15 cellular contexts compared by ENCODE assay signal in the genomic region with DNA sequence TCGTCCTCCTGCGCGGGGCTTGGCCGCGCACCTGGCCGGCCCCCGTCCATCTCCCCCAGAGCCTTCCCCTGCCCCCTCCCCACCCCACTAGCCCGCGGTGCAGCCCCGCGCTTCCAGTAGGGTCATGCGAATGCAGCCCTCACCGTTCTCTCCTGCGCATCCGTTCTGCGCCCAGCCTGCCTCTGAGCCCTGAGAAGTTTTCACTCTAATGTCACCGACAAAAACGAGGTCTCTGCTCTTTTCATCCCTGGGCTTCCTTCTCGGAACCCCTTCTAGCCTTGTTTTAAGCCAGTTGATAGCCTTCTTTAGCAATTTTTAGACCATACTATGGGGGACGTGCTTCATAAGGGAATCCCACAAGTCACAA.
DNase-seq lines count a peak whose midpoint lies in the region; ATAC-seq, FAIRE-seq and TF ChIP-seq lines count a peak whose summit lies in the region.
"Had no signal": no experiment of that assay in that cellular context is flagged by ENCODE, and none has a peak within 500 bp of the region (broad histone marks: within the 10 kb centered on the region; RNA-seq: fewer than 3 reads in every experiment).

No MANE protein-coding gene starts in this region.

- no peak overlapping the region for H3K27ac ChIP-seq in CD4-positive, alpha-beta memory T cell (ENCODE audit: low read depth, low read length)
- no peak overlapping the region for H3K27ac ChIP-seq in naive thymus-derived CD4-positive, alpha-beta T cell (ENCODE audit: low read depth, low read length)
- no peak overlapping the region for H3K27ac ChIP-seq in kidney (ENCODE audit: low read depth in 2 of 2, low read length in 2 of 2)
- H3K27ac ChIP-seq: C4-2B had no signal

- peaks cover 4% of the 10 kb centered on the region for H3K27me3 ChIP-seq in CD4-positive, alpha-beta memory T cell (ENCODE audit: insufficient read depth, low read length)
- peaks cover 0 to 7% of the 10 kb centered on the region in 2 donors for H3K27me3 ChIP-seq in naive thymus-derived CD4-positive, alpha-beta T cell (ENCODE audit: control insufficient read depth in 2 of 2, insufficient read depth in 2 of 2, low read length in 2 of 2)

- H3K4me1 Mint-ChIP-seq in CD4-positive, alpha-beta memory T cell: peaks cover 2 to 7% (median 6%) of the 10 kb centered on the region in 4 donors
- H3K4me1 Mint-ChIP-seq in chondrocyte (ENCODE audit: low read depth): peaks cover 12% of the 10 kb centered on the region
- H3K4me1 Mint-ChIP-seq in naive thymus-derived CD4-positive, alpha-beta T cell: peaks cover 0 to 8% (median 7%) of the 10 kb centered on the region in 7 donors
- peaks cover 4 to 7% of the 10 kb centered on the region in 2 donors for H3K4me1 Mint-ChIP-seq in stimulated activated naive B cell treated with anti-CD40 and anti-IgM and Interleukin-4, amounts not matched to agents 10 μg/mL and 1 μg/mL and 100 μg/mL, for 72 hours

- peak overlapping the region in 6 of 8 donors; percentile 22 to 74 (median 57) for H3K4me3 Mint-ChIP-seq in CD4-positive, alpha-beta memory T cell
- peak overlapping the region; percentile 62 for H3K4me3 Mint-ChIP-seq in chondrocyte (ENCODE audit: unreplicated experiment)
- peak overlapping the region in 8 of 10 donors; percentile 47 to 73 (median 56) for H3K4me3 Mint-ChIP-seq in naive thymus-derived CD4-positive, alpha-beta T cell
- H3K4me3 Mint-ChIP-seq in stimulated activated naive B cell treated with anti-CD40 and anti-IgM and Interleukin-4, amounts not matched to agents 10 μg/mL and 1 μg/mL and 100 μg/mL, for 72 hours: peak overlapping the region in 1 of 2 donors; percentile 32
- H3K4me3 Mint-ChIP-seq: stimulated activated naive CD8-positive, alpha-beta T cell treated with anti-CD3 and anti-CD28 coated beads, Interleukin-15, Interleukin-2, amounts not matched to agents 100 ng/mL and 50 ng/mL, for 24 hours had no signal

- H3K36me3 ChIP-seq in CD4-positive, alpha-beta memory T cell (ENCODE audit: insufficient read depth, low read length): no peaks in the 10 kb centered on the region
- H3K36me3 ChIP-seq in naive thymus-derived CD4-positive, alpha-beta T cell (ENCODE audit: control insufficient read depth in 2 of 3, insufficient read depth in 3 of 3, low read length in 3 of 3): no peaks in the 10 kb centered on the region
- no peaks in the 10 kb centered on the region for H3K36me3 ChIP-seq in kidney (ENCODE audit: control insufficient read depth in 1 of 2, insufficient read depth in 2 of 2, low read length in 2 of 2)

- FAIRE-seq in kidney (lab: Jason Lieb, UNC): no peak
- FAIRE-seq: GM12891, islet of Langerhans had no signal

- ATAC-seq in naive thymus-derived CD4-positive, alpha-beta T cell: no peak
- ATAC-seq in HG03025 (IDR thresholded peaks at IDR 0.05; ENCODE audit: low FRiP score, unreplicated experiment): no peak
- no peak for ATAC-seq in HG03135 (IDR thresholded peaks at IDR 0.05; ENCODE audit: unreplicated experiment)
- no peak for ATAC-seq in stimulated activated naive B cell treated with anti-CD40 and anti-IgM and Interleukin-4, amounts not matched to agents 10 μg/mL and 1 μg/mL and 100 μg/mL, for 72 hours (replicated peaks)

- intact Hi-C loops in CD4-positive, alpha-beta memory T cell (cut with micrococcal nuclease): no loop called here
- intact Hi-C loops in naive thymus-derived CD4-positive, alpha-beta T cell (cut with micrococcal nuclease): no loop called here
- intact Hi-C loops in kidney (cut with DNase I): no loop called here

- POLR2A ChIA-PET in CD4-positive, alpha-beta memory T cell (lab: Charles Lee; ENCODE audit: partially characterized antibody): no interaction called here
- POLR2A ChIA-PET in naive thymus-derived CD4-positive, alpha-beta T cell (lab: Charles Lee): no interaction called here

- H3K4me3 ChIP-seq in CD4-positive, alpha-beta memory T cell (ENCODE audit: low read length in 2 of 2): no peak overlapping the region
- H3K4me3 ChIP-seq in naive thymus-derived CD4-positive, alpha-beta T cell (ENCODE audit: low read length): no peak overlapping the region
- no peak overlapping the region for H3K4me3 ChIP-seq in kidney (ENCODE audit: low read length in 2 of 2)

- CTCF ChIA-PET in CD4-positive, alpha-beta memory T cell (lab: Charles Lee; ENCODE audit: partially characterized antibody): no interaction called here
- CTCF ChIA-PET in naive thymus-derived CD4-positive, alpha-beta T cell (lab: Charles Lee): no interaction called here

- TF ChIP-seq CTCF in chondrocyte (IDR thresholded peaks at IDR 0.05) (no peak), kidney (IDR thresholded peaks at IDR 0.05; ENCODE audit: borderline replicate concordance, extremely low read depth, insufficient read depth) (no peak)

- H3K4me1 ChIP-seq in CD4-positive, alpha-beta memory T cell (ENCODE audit: insufficient read depth, low read length): no peaks in the 10 kb centered on the region
- H3K4me1 ChIP-seq in naive thymus-derived CD4-positive, alpha-beta T cell (ENCODE audit: control insufficient read depth in 2 of 2, insufficient read depth in 2 of 2, low read length in 2 of 2): no peaks in the 10 kb centered on the region
- H3K4me1 ChIP-seq in kidney (ENCODE audit: control insufficient read depth in 1 of 2, insufficient read depth in 1 of 2, low read depth in 1 of 2, low read length in 2 of 2): no peaks in the 10 kb centered on the region

- H3K9me3 Mint-ChIP-seq in CD4-positive, alpha-beta memory T cell: peaks cover 0 to 4% (median 1%) of the 10 kb centered on the region in 8 donors
- no peaks in the 10 kb centered on the region for H3K9me3 Mint-ChIP-seq in chondrocyte (ENCODE audit: low read depth)
- peaks cover 0 to 12% (median 3%) of the 10 kb centered on the region in 11 donors for H3K9me3 Mint-ChIP-seq in naive thymus-derived CD4-positive, alpha-beta T cell
- no peaks in the 10 kb centered on the region for H3K9me3 Mint-ChIP-seq in stimulated activated naive B cell treated with anti-CD40 and anti-IgM and Interleukin-4, amounts not matched to agents 10 μg/mL and 1 μg/mL and 100 μg/mL, for 72 hours
- H3K9me3 Mint-ChIP-seq: stimulated activated naive CD8-positive, alpha-beta T cell treated with anti-CD3 and anti-CD28 coated beads, Interleukin-15, Interleukin-2, amounts not matched to agents 100 ng/mL and 50 ng/mL, for 24 hours had no signal

- no peak for DNase-seq in CD4-positive, alpha-beta memory T cell
- DNase-seq in NCI-H1092 treated with DMSO at 0.1 percent for 48 hours (lab: John Stamatoyannopoulos, UW) (peak; percentile 66), chondrocyte (ENCODE audit: low spot score) (no peak), kidney (no peak)
- DNase-seq in naive thymus-derived CD4-positive, alpha-beta T cell: no peak
- no peak for DNase-seq in stimulated activated naive B cell treated with anti-CD40 and anti-IgM and Interleukin-4, amounts not matched to agents 10 μg/mL and 1 μg/mL and 100 μg/mL, for 72 hours
- DNase-seq: cortex of kidney, Kasumi-1, Right ventricle myocardium superior had no signal

- no peaks in the 10 kb centered on the region for H3K36me3 Mint-ChIP-seq in CD4-positive, alpha-beta memory T cell
- no peaks in the 10 kb centered on the region for H3K36me3 Mint-ChIP-seq in chondrocyte (ENCODE audit: low read depth)
- H3K36me3 Mint-ChIP-seq in naive thymus-derived CD4-positive, alpha-beta T cell: peaks cover 0 to 6% (median 2%) of the 10 kb centered on the region in 5 donors
- no peaks in the 10 kb centered on the region for H3K36me3 Mint-ChIP-seq in stimulated activated naive B cell treated with anti-CD40 and anti-IgM and Interleukin-4, amounts not matched to agents 10 μg/mL and 1 μg/mL and 100 μg/mL, for 72 hours

- H3K9me3 ChIP-seq in CD4-positive, alpha-beta memory T cell (ENCODE audit: control insufficient read depth in 1 of 2, low read length in 2 of 2): no peaks in the 10 kb centered on the region
- no peaks in the 10 kb centered on the region for H3K9me3 ChIP-seq in naive thymus-derived CD4-positive, alpha-beta T cell (ENCODE audit: control insufficient read depth in 2 of 3, low read length in 3 of 3)
- no peaks in the 10 kb centered on the region for H3K9me3 ChIP-seq in kidney (ENCODE audit: control insufficient read depth in 1 of 2, low read length in 2 of 2)

- H3K9ac ChIP-seq in kidney (ENCODE audit: low read length in 2 of 2): no peak overlapping the region

- H3K27me3 Mint-ChIP-seq in CD4-positive, alpha-beta memory T cell: peaks cover 33 to 41% of the 10 kb centered on the region in 2 donors
- H3K27me3 Mint-ChIP-seq in chondrocyte (ENCODE audit: low read depth): peaks cover 33% of the 10 kb centered on the region
- H3K27me3 Mint-ChIP-seq in naive thymus-derived CD4-positive, alpha-beta T cell: peaks cover 53 to 63% (median 61%) of the 10 kb centered on the region in 5 donors
- H3K27me3 Mint-ChIP-seq in stimulated activated naive B cell treated with anti-CD40 and anti-IgM and Interleukin-4, amounts not matched to agents 10 μg/mL and 1 μg/mL and 100 μg/mL, for 72 hours: peaks cover 50 to 60% of the 10 kb centered on the region in 2 donors

- H3K27ac Mint-ChIP-seq in CD4-positive, alpha-beta memory T cell: no peak overlapping the region
- H3K27ac Mint-ChIP-seq in chondrocyte (ENCODE audit: unreplicated experiment): no peak overlapping the region
- no peak overlapping the region for H3K27ac Mint-ChIP-seq in naive thymus-derived CD4-positive, alpha-beta T cell
- H3K27ac Mint-ChIP-seq in stimulated activated naive B cell treated with anti-CD40 and anti-IgM and Interleukin-4, amounts not matched to agents 10 μg/mL and 1 μg/mL and 100 μg/mL, for 72 hours: no peak overlapping the region
- H3K27ac Mint-ChIP-seq: stimulated activated naive CD8-positive, alpha-beta T cell treated with anti-CD3 and anti-CD28 coated beads, Interleukin-15, Interleukin-2, amounts not matched to agents 100 ng/mL and 50 ng/mL, for 24 hours had no signal
